20 cellular contexts compared by ENCODE assay signal in the genomic region with DNA sequence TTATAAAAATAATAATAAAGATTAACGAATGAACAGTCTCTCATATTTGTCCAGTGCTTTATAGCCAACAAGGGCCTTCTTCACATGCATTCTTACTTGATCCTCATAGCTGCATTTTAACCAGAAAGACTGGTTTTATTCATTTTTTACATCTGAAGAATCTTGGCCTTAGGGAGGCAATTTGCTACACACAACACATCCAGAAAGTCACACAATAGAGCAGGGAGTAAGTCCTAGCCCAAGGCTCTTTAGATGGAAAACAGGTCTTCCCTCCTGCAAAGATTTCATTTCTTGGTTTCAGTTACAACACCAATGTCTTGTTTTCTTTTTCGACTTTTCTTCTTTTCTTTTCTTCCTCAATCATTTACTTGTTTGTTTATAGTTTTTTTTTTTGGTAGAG. TPM values are rescaled to one million over a fixed set of nuclear protein-coding genes. Genes with fewer than 3 reads are reported as not detected.
DNase-seq lines count a peak whose midpoint lies in the region; ATAC-seq and TF ChIP-seq lines count a peak whose summit lies in the region.
"Had no signal": no experiment of that assay in that cellular context is flagged by ENCODE, and none has a peak within 500 bp of the region (broad histone marks: within the 10 kb centered on the region; RNA-seq: fewer than 3 reads in every experiment).

No MANE protein-coding gene starts in this region.

- H3K9me3 ChIP-seq in PC-9 (ENCODE audit: insufficient read depth, low read depth): no peaks in the 10 kb centered on the region
- H3K9me3 ChIP-seq in trophoblast cell (ENCODE audit: insufficient read depth, low read depth, low read length): no peaks in the 10 kb centered on the region
- no peaks in the 10 kb centered on the region for H3K9me3 ChIP-seq in WERI-Rb-1 (ENCODE audit: severe bottlenecking)
- no peaks in the 10 kb centered on the region for H3K9me3 ChIP-seq in OCI-LY7 (ENCODE audit: low read length)
- H3K9me3 ChIP-seq: BLaER1 treated with 17β-estradiol and CSF1 and Interleukin-3, amounts not matched to agents 10 nM and 100 nM; Caco-2 had no signal

- ATAC-seq in effector memory CD8-positive, alpha-beta T cell (replicated peaks): no peak
- ATAC-seq: CD8-positive, alpha-beta T cell; GM12878 had no signal

- H3K4me3 ChIP-seq in PC-9 (no peak overlapping the region), trophoblast cell (ENCODE audit: low read depth, low read length) (no peak overlapping the region), WERI-Rb-1 (ENCODE audit: low read depth, low read length) (no peak overlapping the region), OCI-LY7 (ENCODE audit: low read depth, low read length, poor library complexity, severe bottlenecking) (no peak overlapping the region)
- H3K4me3 ChIP-seq: BLaER1 treated with 17β-estradiol and CSF1 and Interleukin-3, amounts not matched to agents 10 nM and 100 nM; GM12878 had no signal

- no peaks in the 10 kb centered on the region for H3K27me3 Mint-ChIP-seq in type B pancreatic cell
- H3K27me3 Mint-ChIP-seq in effector memory CD8-positive, alpha-beta T cell: peaks cover 6% of the 10 kb centered on the region in 2 donors
- H3K27me3 Mint-ChIP-seq: B cell; CD4-positive, alpha-beta T cell had no signal

- no peak overlapping the region for H2AK5ac ChIP-seq in trophoblast cell (ENCODE audit: low read length)

- H3K18ac ChIP-seq in trophoblast cell (ENCODE audit: low read length): no peak overlapping the region

- no peak overlapping the region for H3K14ac ChIP-seq in trophoblast cell (ENCODE audit: low read length)

- H3K36me3 ChIP-seq in PC-9 (ENCODE audit: low read depth) (no peaks in the 10 kb centered on the region), trophoblast cell (ENCODE audit: control insufficient read depth in 1 of 2, insufficient read depth in 2 of 2, low read length in 2 of 2) (no peaks in the 10 kb centered on the region), WERI-Rb-1 (no peaks in the 10 kb centered on the region), OCI-LY7 (ENCODE audit: insufficient read depth, low read length) (no peaks in the 10 kb centered on the region)
- H3K36me3 ChIP-seq: BLaER1 treated with 17β-estradiol and CSF1 and Interleukin-3, amounts not matched to agents 10 nM and 100 nM had no signal

- BruUV-seq in PC-9 (replicated peaks; lab: Mats Ljungman, UMichigan): no TSS peak
- BruUV-seq in OCI-LY7 (replicated peaks; lab: Mats Ljungman, UMichigan): no TSS peak

- H3K9me3 Mint-ChIP-seq in type B pancreatic cell: peaks cover 4% of the 10 kb centered on the region
- no peaks in the 10 kb centered on the region for H3K9me3 Mint-ChIP-seq in effector memory CD8-positive, alpha-beta T cell
- H3K9me3 Mint-ChIP-seq: CD4-positive, alpha-beta T cell; CD8-positive, alpha-beta T cell had no signal

- H3K4me1 Mint-ChIP-seq in type B pancreatic cell (ENCODE audit: unreplicated experiment): no peaks in the 10 kb centered on the region
- H3K4me1 Mint-ChIP-seq in effector memory CD8-positive, alpha-beta T cell (ENCODE audit: low read depth in 2 of 2): no peaks in the 10 kb centered on the region

- no peaks in the 10 kb centered on the region for H3K79me1 ChIP-seq in trophoblast cell (ENCODE audit: low read length)

- H3K27ac ChIP-seq in PC-9 (0 out of 2 replicates have a peak overlapping the region, but pooled peaks have one; percentile 8), trophoblast cell (ENCODE audit: low read depth, low read length) (no peak overlapping the region), WERI-Rb-1 (no peak overlapping the region), OCI-LY7 (ENCODE audit: low read depth, low read length, poor library complexity, severe bottlenecking) (no peak overlapping the region)
- H3K27ac ChIP-seq: BLaER1 treated with 17β-estradiol and CSF1 and Interleukin-3, amounts not matched to agents 10 nM and 100 nM; C4-2B had no signal

- DNase-seq in PC-9 (peak in 1 of 2 experiments; percentile 49), epidermal melanocyte (ENCODE audit: insufficient read length, low spot score) (peak; percentile 19), trophoblast cell (peak; percentile 2 to 69), type B pancreatic cell (ENCODE audit: extremely low spot score, unreplicated experiment) (no peak), WERI-Rb-1 (no peak), OCI-LY7 (ENCODE audit: low spot score) (no peak), NCI-H2196 treated with DMSO at 0.1 percent for 48 hours (lab: John Stamatoyannopoulos, UW; ENCODE audit: unreplicated experiment) (no peak)
- no peak for DNase-seq in effector memory CD8-positive, alpha-beta T cell
- DNase-seq: 8988T; AML-193; Caco-2; Calu3; CD4-positive, alpha-beta T cell; CD8-positive, alpha-beta T cell; DMS79 treated with DMSO at 0.1 percent for 48 hours; GDM1 had no signal

- TF ChIP-seq CTCF in PC-9 (conservative IDR thresholded peaks at IDR 0.05) (no peak), type B pancreatic cell (conservative IDR thresholded peaks at IDR 0.05) (no peak), WERI-Rb-1 (IDR thresholded peaks at IDR 0.05; ENCODE audit: low read depth, low read length) (no peak), OCI-LY7 (conservative IDR thresholded peaks at IDR 0.05; ENCODE audit: low read length) (no peak)

- H3K4ac ChIP-seq in trophoblast cell (ENCODE audit: low read depth, low read length): no peak overlapping the region

- no peak overlapping the region for H4K91ac ChIP-seq in trophoblast cell (ENCODE audit: low read depth, low read length)

- H3F3A ChIP-seq in PC-9 (ENCODE audit: insufficient read depth, low read depth): peaks cover 6% of the 10 kb centered on the region; the same call in 1 of the 2 replicates

- H3K4me1 ChIP-seq in PC-9 (replicated peaks; ENCODE audit: insufficient read depth) (no peaks in the 10 kb centered on the region), trophoblast cell (ENCODE audit: control insufficient read depth in 1 of 2, insufficient read depth in 2 of 2, low read length in 2 of 2) (no peaks in the 10 kb centered on the region), OCI-LY7 (ENCODE audit: insufficient read depth, low read length, poor library complexity, severe bottlenecking) (no peaks in the 10 kb centered on the region)
- H3K4me1 ChIP-seq: BLaER1 treated with 17β-estradiol and CSF1 and Interleukin-3, amounts not matched to agents 10 nM and 100 nM; Caco-2 had no signal

- H4K8ac ChIP-seq in trophoblast cell (ENCODE audit: low read depth, low read length): no peak overlapping the region

- H4K20me1 ChIP-seq in PC-9 (ENCODE audit: insufficient read depth): no peaks in the 10 kb centered on the region
- no peaks in the 10 kb centered on the region for H4K20me1 ChIP-seq in OCI-LY7 (ENCODE audit: insufficient read depth, low read length)
- H4K20me1 ChIP-seq: BLaER1 treated with 17β-estradiol and CSF1 and Interleukin-3, amounts not matched to agents 10 nM and 100 nM had no signal

- no peak overlapping the region for H2BK120ac ChIP-seq in trophoblast cell (ENCODE audit: insufficient read depth, low read length, poor library complexity)

- intact Hi-C loops in PC-9 (cut with micrococcal nuclease; ENCODE audit: unreplicated experiment): no loop called here
- intact Hi-C loops in OCI-LY7 (cut with micrococcal nuclease; ENCODE audit: unreplicated experiment): no loop called here

- H3K4me2 ChIP-seq in PC-9 (no peak overlapping the region), trophoblast cell (ENCODE audit: low read length) (no peak overlapping the region), OCI-LY7 (ENCODE audit: low read length) (no peak overlapping the region)
- H3K4me2 ChIP-seq: BLaER1 treated with 17β-estradiol and CSF1 and Interleukin-3, amounts not matched to agents 10 nM and 100 nM had no signal

- WGBS in trophoblast cell (ENCODE audit: extremely low coverage, insufficient coverage, insufficient read length): no CpG with 5 or more reads among the region's 2 CpGs

- H3K27me3 ChIP-seq in PC-9 (ENCODE audit: insufficient read depth, low read depth) (no peaks in the 10 kb centered on the region), trophoblast cell (ENCODE audit: insufficient read depth, low read length) (no peaks in the 10 kb centered on the region), WERI-Rb-1 (ENCODE audit: insufficient read depth, low read depth, severe bottlenecking) (peaks cover 2% of the 10 kb centered on the region)
- H3K27me3 ChIP-seq: BLaER1 treated with 17β-estradiol and CSF1 and Interleukin-3, amounts not matched to agents 10 nM and 100 nM had no signal

- CTCF ChIA-PET in PC-9 (lab: Charles Lee): no interaction called here
- CTCF ChIA-PET in OCI-LY7 (lab: Charles Lee; ENCODE audit: unreplicated experiment): no interaction called here

- peak overlapping the region; percentile 58 for H3K4me3 Mint-ChIP-seq in type B pancreatic cell
- no peak overlapping the region for H3K4me3 Mint-ChIP-seq in effector memory CD8-positive, alpha-beta T cell
- H3K4me3 Mint-ChIP-seq: B cell; CD4-positive, alpha-beta T cell; CD8-positive, alpha-beta T cell had no signal

- no peak overlapping the region for H3K23ac ChIP-seq in trophoblast cell (ENCODE audit: low read length)

- H2BK12ac ChIP-seq in trophoblast cell (ENCODE audit: low read length): no peak overlapping the region

- H2AFZ ChIP-seq in PC-9: no peak overlapping the region; the same call in 1 of the 2 replicates
- H2AFZ ChIP-seq in trophoblast cell (ENCODE audit: insufficient read depth, low read length, poor library complexity): no peak overlapping the region
- no peak overlapping the region for H2AFZ ChIP-seq in OCI-LY7 (ENCODE audit: low read length)

- POLR2A ChIA-PET in PC-9 (lab: Charles Lee; ENCODE audit: unreplicated experiment): no interaction called here
- POLR2A ChIA-PET in OCI-LY7 (lab: Charles Lee): interaction anchor here (0.6 to 0.7 kb wide), 2 partner anchors 72 to 1046 kb away, joined by 3 to 4 read pairs; no protein-coding TSS in a partner anchor

- no peaks in the 10 kb centered on the region for H3K79me2 ChIP-seq in PC-9 (ENCODE audit: low read depth)
- H3K79me2 ChIP-seq in trophoblast cell (ENCODE audit: control insufficient read depth, insufficient read depth, low read length, poor library complexity): no peaks in the 10 kb centered on the region
- H3K79me2 ChIP-seq in OCI-LY7 (ENCODE audit: insufficient read depth, low read depth, low read length): no peaks in the 10 kb centered on the region

- peak overlapping the region; percentile 29 for H3K27ac Mint-ChIP-seq in type B pancreatic cell
- no peak overlapping the region for H3K27ac Mint-ChIP-seq in effector memory CD8-positive, alpha-beta T cell
- H3K27ac Mint-ChIP-seq: B cell; CD4-positive, alpha-beta T cell; CD8-positive, alpha-beta T cell had no signal

- H2BK5ac ChIP-seq in trophoblast cell (ENCODE audit: low read depth, low read length, poor library complexity): no peak overlapping the region

- H3K36me3 Mint-ChIP-seq in type B pancreatic cell: no peaks in the 10 kb centered on the region
- H3K36me3 Mint-ChIP-seq in effector memory CD8-positive, alpha-beta T cell (ENCODE audit: insufficient read depth): no peaks in the 10 kb centered on the region
- H3K36me3 Mint-ChIP-seq: CD8-positive, alpha-beta T cell had no signal

- no peak overlapping the region for H4K12ac ChIP-seq in trophoblast cell (ENCODE audit: low read depth, low read length)

- no peak overlapping the region for H3K9ac ChIP-seq in trophoblast cell (ENCODE audit: low read length)
- H3K9ac ChIP-seq: BLaER1 treated with 17β-estradiol and CSF1 and Interleukin-3, amounts not matched to agents 10 nM and 100 nM had no signal

- H3K9me2 ChIP-seq in PC-9 (ENCODE audit: insufficient read depth): no peaks in the 10 kb centered on the region
- H3K9me2 ChIP-seq in OCI-LY7 (ENCODE audit: insufficient read depth, low read length): no peaks in the 10 kb centered on the region

RNA-seq across cellular contexts. Expression of gene C1GALT1C1, which starts 13.0 kb away (rescaled TPM):
- total RNA-seq in PC-9 (2021): 32.7 and 38.4 TPM in 2 replicates
- polyA plus RNA-seq in trophoblast cell (2013): 13.8 and 14.6 TPM in 2 replicates
- 18.0 and 30.1 TPM in 2 replicates for total RNA-seq in type B pancreatic cell (ENCODE audit: low replicate concordance)
- total RNA-seq in OCI-LY7 (2014; rRNA removed; shearing (Covaris generic)): 16.5 and 16.8 TPM in 2 replicates
- 10.9 and 11.8 TPM in 2 replicates for total RNA-seq in OCI-LY7 (2022)

RNA-seq across cellular contexts. Expression of gene MCTS1, which starts 39.0 kb away (rescaled TPM):
- total RNA-seq in PC-9 (2021) (90.7 and 98.4 TPM in 2 replicates), type B pancreatic cell (ENCODE audit: low replicate concordance) (43.7 and 46.1 TPM in 2 replicates), OCI-LY7 (2022) (55.6 and 63.0 TPM in 2 replicates)
- polyA plus RNA-seq in trophoblast cell (2013): 51.2 and 51.4 TPM in 2 replicates
- total RNA-seq in OCI-LY7 (2014; rRNA removed; shearing (Covaris generic)): 29.1 and 34.5 TPM in 2 replicates

Comparison
In these comparisons a context has a peak if more than half of its experiments do, and no peak if none do; other contexts are left out.
1. DNase-seq: peak in epidermal melanocyte (single experiment) and trophoblast cell (2 of 2); none in type B pancreatic cell (single experiment), WERI-Rb-1 (single experiment), OCI-LY7 (single experiment), NCI-H2196 treated with DMSO at 0.1 percent for 48 hours (single experiment) and effector memory CD8-positive, alpha-beta T cell (0 of 3).